2 cellular contexts compared by ENCODE assay signal in genomic region chr10:11527700-11528255, GRCh38.
TF ChIP-seq lines count a peak whose summit lies in the region.

No MANE protein-coding gene starts in this region.

TF ChIP-seq in SK-N-SH, 30 proteins besides CTCF, POLR2A, EP300 and RAD21 (continued from another document):
- TF ChIP-seq FOSL2 (IDR thresholded peaks at IDR 0.05; ENCODE audit: borderline replicate concordance, low read depth) (no peak), MXI1 (IDR thresholded peaks at IDR 0.05; ENCODE audit: low read depth, low read length) (no peak), SIN3A (IDR thresholded peaks at IDR 0.05; ENCODE audit: borderline replicate concordance, low read depth, low read length) (no peak), JUND (IDR thresholded peaks at IDR 0.05) (no peak)

TF ChIP-seq in SK-N-SH treated with all-trans-retinoic acid at 6 μM for 48 hours, 23 proteins besides CTCF, POLR2A, EP300 and RAD21 (continued from another document):
- TF ChIP-seq PATZ1 (CRISPR knock-in tag; IDR thresholded peaks at IDR 0.05; ENCODE audit: borderline replicate concordance): no peak
- no peak for TF ChIP-seq ZNF565 (CRISPR knock-in tag; conservative IDR thresholded peaks at IDR 0.05; ENCODE audit: low read depth)
- no peak for TF ChIP-seq ARNTL (CRISPR knock-in tag; IDR thresholded peaks at IDR 0.05; ENCODE audit: borderline replicate concordance, low read depth)
- no peak for TF ChIP-seq ZC3H10 (CRISPR knock-in tag; IDR thresholded peaks at IDR 0.05)
TF ChIP-seq in SK-N-SH treated with all-trans-retinoic acid at 6 μM for 48 hours: peak in this region for 0.
